In genomic region chr18:12958478-12958877, GRCh38 we compare ENCODE assay signal across 23 cellular contexts. TPM values are rescaled to one million over a fixed set of nuclear protein-coding genes. Genes with fewer than 3 reads are reported as not detected.
DNase-seq lines count a peak whose midpoint lies in the region; ATAC-seq, FAIRE-seq and TF ChIP-seq lines count a peak whose summit lies in the region.
"Had no signal": no experiment of that assay in that cellular context is flagged by ENCODE, and none has a peak within 500 bp of the region (broad histone marks: within the 10 kb centered on the region; RNA-seq: fewer than 3 reads in every experiment).

No MANE protein-coding gene starts in this region.

- no peak for TF ChIP-seq POLR2A in K562 (conservative IDR thresholded peaks at IDR 0.05)

- H3K79me2 ChIP-seq in SK-N-SH (ENCODE audit: insufficient read depth) (peaks cover 34% of the 10 kb centered on the region), K562 (ENCODE audit: control insufficient read depth, insufficient read depth, low read length) (peaks cover 67% of the 10 kb centered on the region)

- H3K36me3 ChIP-seq in SK-N-SH (replicated peaks in 1 of 2; ENCODE audit: control insufficient read depth in 1 of 2, insufficient read depth in 2 of 2, low read length in 1 of 2) (peaks cover 31 to 53% of the 10 kb centered on the region in 2 experiments), K562 (ENCODE audit: control insufficient read depth, insufficient read depth, low read length) (peaks cover 84% of the 10 kb centered on the region)

- CTCF ChIA-PET in SK-N-SH (lab: Yijun Ruan, JAX): no interaction called here
- CTCF ChIA-PET in K562 (lab: Yijun Ruan, JAX; ENCODE audit: low intra/inter-chr PET ratio): no interaction called here

- H3K27me3 ChIP-seq in SK-N-SH (ENCODE audit: insufficient read depth) (no peaks in the 10 kb centered on the region), K562 (ENCODE audit: control insufficient read depth in 2 of 2, insufficient read depth in 2 of 2, low read length in 2 of 2) (no peaks in the 10 kb centered on the region)
- H3K27me3 ChIP-seq: BE2C, BLaER1 had no signal

- POLR2A ChIA-PET in SK-N-SH (lab: Yijun Ruan, JAX): no interaction called here
- POLR2A ChIA-PET in K562 (lab: Yijun Ruan, JAX): no interaction called here

- BruUV-seq in K562 (replicated peaks; lab: Mats Ljungman, UMichigan): no TSS peak

- H3F3A ChIP-seq in SK-N-SH (replicated peaks; ENCODE audit: insufficient read depth): peaks cover 4% of the 10 kb centered on the region

- H3K9me3 ChIP-seq in SK-N-SH (no peaks in the 10 kb centered on the region), K562 (replicated peaks; ENCODE audit: control insufficient read depth, insufficient read depth, low read depth, low read length) (no peaks in the 10 kb centered on the region)
- H3K9me3 ChIP-seq: BE2C had no signal

- 97% methylated on average over 3 of the region's 3 CpGs for WGBS in SK-N-SH (ENCODE audit: low lambda C conversion rate)
- 100% methylated on average over 3 of the region's 3 CpGs for WGBS in K562 (ENCODE audit: insufficient coverage, low coverage, missing lambda C conversion rate)

- ATAC-seq in SK-N-SH treated with all-trans-retinoic acid at 6 μM for 48 hours (no peak), K562 (no peak), GM19397 (IDR thresholded peaks at IDR 0.05; ENCODE audit: unreplicated experiment) (no peak)
- ATAC-seq: GM12878 had no signal

- no peak for TF ChIP-seq EP300 in SK-N-SH (IDR thresholded peaks at IDR 0.05; ENCODE audit: borderline replicate concordance in 1 of 2, low read depth in 1 of 2, low read length in 1 of 2)
- no peak for TF ChIP-seq EP300 in K562 (IDR thresholded peaks at IDR 0.05; ENCODE audit: low read length)

- in situ Hi-C loops in K562 (cut with MboI): no loop called here

- no peak for FAIRE-seq in K562 (lab: Jason Lieb, UNC)
- FAIRE-seq: GM12878, GM18507 had no signal

- H4K20me1 ChIP-seq in SK-N-SH (ENCODE audit: insufficient read depth): no peaks in the 10 kb centered on the region
- no peaks in the 10 kb centered on the region for H4K20me1 ChIP-seq in K562 (replicated peaks; ENCODE audit: control insufficient read depth, insufficient read depth, low read length)

- H3K4me1 ChIP-seq in SK-N-SH (ENCODE audit: control insufficient read depth in 1 of 2, insufficient read depth in 2 of 2, low read depth in 1 of 2, low read length in 1 of 2) (peaks cover 0 to 3% of the 10 kb centered on the region in 2 experiments; a peak in 1 of 4 replicates), K562 (replicated peaks in 1 of 2; ENCODE audit: control insufficient read depth in 2 of 2, insufficient read depth in 2 of 2, low read length in 2 of 2) (peaks cover 0 to 17% of the 10 kb centered on the region in 2 experiments; a peak in 4 of 5 replicates)
- H3K4me1 ChIP-seq: BE2C had no signal

- DNase-seq in SK-N-SH: no peak
- DNase-seq in K562 (ENCODE audit: extremely low read depth in 1 of 4, low spot score in 3 of 4): no peak
- no peak for DNase-seq in UCSD-AML1 (lab: John Stamatoyannopoulos, UW; ENCODE audit: unreplicated experiment)
- DNase-seq: ACHN; BE2C; C1 segment of cervical spinal cord; CD4-positive, alpha-beta memory T cell; CD4-positive, CD25-positive, alpha-beta regulatory T cell; CD8-positive, alpha-beta memory T cell; COR-L47; DMS 273 treated with DMSO at 0.1 percent for 48 hours; DMS153; DMS53; DMS79; DND-41; EL; GDM1 had no signal

- H3K4me2 ChIP-seq in SK-N-SH: no peak overlapping the region
- no peak overlapping the region for H3K4me2 ChIP-seq in K562 (ENCODE audit: insufficient read depth, low read length)
- H3K4me2 ChIP-seq: BLaER1 had no signal

- TF ChIP-seq CTCF in SK-N-SH (IDR thresholded peaks at IDR 0.05) (no peak), K562 (IDR thresholded peaks at IDR 0.05 in 2 of 3, conservative IDR thresholded peaks at IDR 0.05 in 1 of 3; ENCODE audit: insufficient read depth in 2 of 3, low read depth in 1 of 3, low read length in 3 of 3) (no peak)

- H3K27ac ChIP-seq in SK-N-SH (ENCODE audit: low read depth in 2 of 2, low read length in 1 of 2) (no peak overlapping the region), K562 (ENCODE audit: extremely low read depth, low read depth, low read length) (no peak overlapping the region)
- H3K27ac ChIP-seq: 22Rv1, BLaER1 had no signal

- H3K9me2 ChIP-seq in SK-N-SH: no peaks in the 10 kb centered on the region

- H2AFZ ChIP-seq in SK-N-SH (ENCODE audit: low read depth) (no peak overlapping the region), K562 (ENCODE audit: low read depth, low read length) (no peak overlapping the region)

- TF ChIP-seq RAD21 in SK-N-SH (IDR thresholded peaks at IDR 0.05; ENCODE audit: low read length): no peak
- no peak for TF ChIP-seq RAD21 in K562 (CRISPR knock-in tag; conservative IDR thresholded peaks at IDR 0.05 in 1 of 2, IDR thresholded peaks at IDR 0.05 in 1 of 2)

- no peaks in the 10 kb centered on the region for H3K9me1 ChIP-seq in K562 (ENCODE audit: control insufficient read depth, insufficient read depth, low read length)

- H3K9ac ChIP-seq in SK-N-SH: no peak overlapping the region
- H3K9ac ChIP-seq in K562 (ENCODE audit: insufficient read depth in 1 of 2, low read depth in 2 of 2, low read length in 2 of 2): no peak overlapping the region
- H3K9ac ChIP-seq: BLaER1 had no signal

- H3K4me3 ChIP-seq in SK-N-SH (ENCODE audit: low read depth in 2 of 2, low read length in 1 of 2) (no peak overlapping the region), K562 (no peak overlapping the region)
- H3K4me3 ChIP-seq: BLaER1, GM12878 had no signal

- intact Hi-C loops in K562 (cut with micrococcal nuclease): no loop called here

TF ChIP-seq in SK-N-SH treated with all-trans-retinoic acid at 6 μM for 48 hours, 23 proteins besides CTCF, POLR2A, EP300 and RAD21 (continues in another document):
- peak; percentile 54; the same call in 1 of the 2 replicates for TF ChIP-seq ZNF8 (CRISPR knock-in tag; IDR thresholded peaks at IDR 0.05)

TF ChIP-seq in K562, 482 proteins besides CTCF, POLR2A, EP300 and RAD21:
- no peak for TF ChIP-seq TCFL5 (CRISPR knock-in tag; conservative IDR thresholded peaks at IDR 0.05)
- TF ChIP-seq RBM25 (IDR thresholded peaks at IDR 0.05; ENCODE audit: low read depth, low read length, severe bottlenecking): peak; percentile 69
- TF ChIP-seq KDM2B (CRISPR knock-in tag; IDR thresholded peaks at IDR 0.05): no peak
- TF ChIP-seq ZNF12 (CRISPR knock-in tag; IDR thresholded peaks at IDR 0.05): no peak
- peak; percentile 26; the same call in 1 of the 2 replicates for TF ChIP-seq BCOR (IDR thresholded peaks at IDR 0.05)
- TF ChIP-seq EGR1 (conservative IDR thresholded peaks at IDR 0.05): no peak
- TF ChIP-seq RFX7 (CRISPR knock-in tag; IDR thresholded peaks at IDR 0.05): no peak
- peak; percentile 82 for TF ChIP-seq ZNF146 (CRISPR knock-in tag; IDR thresholded peaks at IDR 0.05; ENCODE audit: unreplicated experiment)
- 0 out of 4 replicates have a peak, but pooled peaks of 1 of the 2 experiments have one; percentile 21 for TF ChIP-seq KDM1A (IDR thresholded peaks at IDR 0.05)

RNA-seq across cellular contexts. Expression of gene SEH1L, which starts 10.7 kb away (rescaled TPM):
- polyA plus RNA-seq in SK-N-SH (2012; rRNA removed) (29.8 and 30.4 TPM in 2 replicates), K562 (2011; rRNA removed) (124 and 180 TPM in 2 replicates), K562 (2014; fragmentation: Illumina TruSeq; extraction: Trizol) (88.3 and 108 TPM in 2 replicates), K562 (2014; fragmentation: Nextera tagmentation; extraction: Ambion mirVana) (100 to 1,000 TPM in 1 of 2 experiments, 10 to 100 TPM in 1; 83.6 to 108 TPM), K562 (2014; rRNA removed) (73.1 and 79.0 TPM in 2 replicates)
- 30.0 and 35.7 TPM in 2 replicates for polyA plus RNA-seq in SK-N-SH (2012; cell fraction: cytosol; rRNA removed)
- 24.5 and 29.4 TPM in 2 replicates for polyA plus RNA-seq in SK-N-SH (2012; cell fraction: nucleus; rRNA removed)
- total RNA-seq in K562 (2011; cell fraction: chromatin; rRNA removed; ENCODE audit: low replicate concordance): 114 and 160 TPM in 2 replicates
- total RNA-seq in K562 (2011; cell fraction: nucleolus; rRNA removed): 43.2 and 44.6 TPM in 2 replicates
- total RNA-seq in K562 (2011; cell fraction: nucleoplasm; rRNA removed): 87.4 and 134 TPM in 2 replicates
- total RNA-seq in K562 (2014; rRNA removed) (59.9 and 62.2 TPM in 2 replicates), K562 (2014; rRNA removed; fragmentation: Illumina TruSeq; extraction: Trizol) (111 and 119 TPM in 2 replicates), K562 (2015; rRNA removed; fragmentation: Illumina TruSeq; extraction: Trizol) (90.9 and 94.8 TPM in 2 replicates), K562 (2021) (147 and 148 TPM in 2 replicates)
- 106 and 107 TPM in 2 replicates for polyA plus RNA-seq in K562 (2011; cell fraction: cytosol; rRNA removed)
- 62.3 and 70.7 TPM in 2 replicates for polyA plus RNA-seq in K562 (2011; cell fraction: nucleus; rRNA removed)
- 36.1 and 73.0 TPM in 2 replicates for polyA plus RNA-seq in K562 (2012)
- polyA minus RNA-seq in K562 (2011; rRNA and poly(A)+ RNA removed): 296 and 323 TPM in 2 replicates
- polyA minus RNA-seq in K562 (2011; cell fraction: cytosol; rRNA and poly(A)+ RNA removed): 95.3 and 113 TPM in 2 replicates
- polyA minus RNA-seq in K562 (2011; cell fraction: nucleus; rRNA and poly(A)+ RNA removed): 32.3 and 57.8 TPM in 2 replicates

RNA-seq across cellular contexts. Expression of gene CEP192, which starts 32.7 kb away (rescaled TPM):
- polyA plus RNA-seq in SK-N-SH (2012; rRNA removed) (9.4 and 13.3 TPM in 2 replicates), K562 (2011; rRNA removed) (51.9 and 54.4 TPM in 2 replicates), K562 (2014; fragmentation: Illumina TruSeq; extraction: Trizol) (30.7 and 37.9 TPM in 2 replicates), K562 (2014; fragmentation: Nextera tagmentation; extraction: Ambion mirVana) (10 to 100 TPM; 14.4 to 30.5 TPM), K562 (2014; rRNA removed) (30.9 and 34.9 TPM in 2 replicates)
- 11.3 and 11.8 TPM in 2 replicates for polyA plus RNA-seq in SK-N-SH (2012; cell fraction: cytosol; rRNA removed)
- polyA plus RNA-seq in SK-N-SH (2012; cell fraction: nucleus; rRNA removed): 24.0 and 30.5 TPM in 2 replicates
- 63.0 and 175 TPM in 2 replicates for total RNA-seq in K562 (2011; cell fraction: chromatin; rRNA removed; ENCODE audit: low replicate concordance)
- 44.0 and 64.6 TPM in 2 replicates for total RNA-seq in K562 (2011; cell fraction: nucleolus; rRNA removed)
- total RNA-seq in K562 (2011; cell fraction: nucleoplasm; rRNA removed): 59.5 and 69.4 TPM in 2 replicates
- total RNA-seq in K562 (2014; rRNA removed) (27.5 and 31.3 TPM in 2 replicates), K562 (2014; rRNA removed; fragmentation: Illumina TruSeq; extraction: Trizol) (45.9 and 47.3 TPM in 2 replicates), K562 (2015; rRNA removed; fragmentation: Illumina TruSeq; extraction: Trizol) (45.1 and 48.0 TPM in 2 replicates), K562 (2021) (35.8 and 41.6 TPM in 2 replicates)
- 16.3 and 30.9 TPM in 2 replicates for polyA plus RNA-seq in K562 (2011; cell fraction: cytosol; rRNA removed)
- 67.0 and 100 TPM in 2 replicates for polyA plus RNA-seq in K562 (2011; cell fraction: nucleus; rRNA removed)
- 23.2 and 25.4 TPM in 2 replicates for polyA plus RNA-seq in K562 (2012)
- polyA minus RNA-seq in K562 (2011; rRNA and poly(A)+ RNA removed): 109 and 127 TPM in 2 replicates
- 34.9 and 45.1 TPM in 2 replicates for polyA minus RNA-seq in K562 (2011; cell fraction: cytosol; rRNA and poly(A)+ RNA removed)
- 63.0 and 107 TPM in 2 replicates for polyA minus RNA-seq in K562 (2011; cell fraction: nucleus; rRNA and poly(A)+ RNA removed)
